In genomic region chr9:17907780-17908513, GRCh38 we compare ENCODE assay signal across 20 cellular contexts.
DNase-seq lines count a peak whose midpoint lies in the region; ATAC-seq and TF ChIP-seq lines count a peak whose summit lies in the region.
"Had no signal": no experiment of that assay in that cellular context is flagged by ENCODE, and none has a peak within 500 bp of the region (broad histone marks: within the 10 kb centered on the region; RNA-seq: fewer than 3 reads in every experiment).

No MANE protein-coding gene starts in this region.

- H3K36me3 Mint-ChIP-seq in endothelial cell (ENCODE audit: low read depth, unreplicated experiment): peaks cover 5% of the 10 kb centered on the region

- peaks cover 5% of the 10 kb centered on the region for H3K9me3 Mint-ChIP-seq in endothelial cell (ENCODE audit: unreplicated experiment)

- H3K9ac ChIP-seq in HUES6 (ENCODE audit: low read length): no peak overlapping the region
- H3K9ac ChIP-seq: BLaER1 treated with 17β-estradiol and CSF1 and Interleukin-3, amounts not matched to agents 10 nM and 100 nM had no signal

- peaks cover 14% of the 10 kb centered on the region for H3K27me3 Mint-ChIP-seq in endothelial cell (ENCODE audit: unreplicated experiment)

- H3K9me3 ChIP-seq in HUES6 (ENCODE audit: control insufficient read depth, insufficient read depth, low read depth, low read length): no peaks in the 10 kb centered on the region
- H3K9me3 ChIP-seq in mucosa of descending colon: no peaks in the 10 kb centered on the region
- H3K9me3 ChIP-seq: Caco-2, neutrophil had no signal

- H3K4me1 Mint-ChIP-seq in endothelial cell (ENCODE audit: unreplicated experiment): peaks cover 3% of the 10 kb centered on the region

- CTCF ChIA-PET in GM10248 (lab: Yijun Ruan, JAX): no interaction called here

- no peak for TF ChIP-seq CTCF in endothelial cell (IDR thresholded peaks at IDR 0.05; ENCODE audit: unreplicated experiment)
- TF ChIP-seq CTCF in mucosa of descending colon (IDR thresholded peaks at IDR 0.05): no peak
- TF ChIP-seq CTCF in GM10248 (IDR thresholded peaks at IDR 0.05; ENCODE audit: control extremely low read depth, extremely low read depth, low read depth, missing control alignments): no peak

- H3K4me1 ChIP-seq in HUES6 (ENCODE audit: control insufficient read depth, insufficient read depth, low read length) (peaks cover 4% of the 10 kb centered on the region), mucosa of descending colon (ENCODE audit: low read depth) (no peaks in the 10 kb centered on the region)
- H3K4me1 ChIP-seq: BLaER1 treated with 17β-estradiol and CSF1 and Interleukin-3, amounts not matched to agents 10 nM and 100 nM; Caco-2 had no signal

- H3K4me3 ChIP-seq in HUES6 (ENCODE audit: low read depth, low read length): peak overlapping the region; percentile 55; the same call in 1 of the 2 replicates
- peak overlapping the region; percentile 39 for H3K4me3 ChIP-seq in mucosa of descending colon
- H3K4me3 ChIP-seq: BLaER1 treated with 17β-estradiol and CSF1 and Interleukin-3, amounts not matched to agents 10 nM and 100 nM had no signal

- no peak for DNase-seq in endothelial cell (ENCODE audit: low spot score)
- DNase-seq in mucosa of descending colon: peak in 2 of 3 donors; percentile 29 to 56
- DNase-seq in sciatic nerve (ENCODE audit: low spot score): no peak
- no peak for DNase-seq in activated CD4-positive, alpha-beta T cell treated with anti-CD3 and anti-CD28 coated beads for 4 hours
- no peak for DNase-seq in GM10248 (ENCODE audit: extremely low spot score)
- no peak for DNase-seq in hepatic stellate cell (ENCODE audit: low spot score)
- DNase-seq: ACHN; activated CD8-positive, alpha-beta memory T cell treated with anti-CD3 and anti-CD28 coated beads for 24 hours; activated T-cell treated with anti-CD3 and anti-CD28 coated beads, Interleukin-2, amount 50 U/mL, for 24 hours; Caco-2; DMS79 treated with DMSO at 0.1 percent for 48 hours; GOT3; NCI-H1048; NCI-H187 treated with DMSO at 0.1 percent for 48 hours; NCI-H526 treated with DMSO at 0.1 percent for 48 hours; stimulated activated CD4-positive, alpha-beta T cell treated with anti-CD3 and anti-CD28 coated beads, Interleukin-2, amount 100 ng/mL, for 24 hours had no signal

- H3K27ac ChIP-seq in HUES6 (ENCODE audit: low read depth, low read length): no peak overlapping the region
- H3K27ac ChIP-seq: BLaER1 treated with 17β-estradiol and CSF1 and Interleukin-3, amounts not matched to agents 10 nM and 100 nM; neutrophil had no signal

- peaks cover 59% of the 10 kb centered on the region for H3K27me3 ChIP-seq in HUES6 (ENCODE audit: control insufficient read depth, insufficient read depth, low read length)
- H3K27me3 ChIP-seq: BLaER1 treated with 17β-estradiol and CSF1 and Interleukin-3, amounts not matched to agents 10 nM and 100 nM had no signal

- H3K4me3 Mint-ChIP-seq in endothelial cell (ENCODE audit: unreplicated experiment): peak overlapping the region; percentile 52
- H3K4me3 Mint-ChIP-seq: activated T-cell treated with anti-CD3 and anti-CD28 coated beads, Interleukin-2, amount 50 U/mL, for 24 hours had no signal

- intact Hi-C loops in mucosa of descending colon (cut with DNase I, micrococcal nuclease) (no loop called here), sciatic nerve (cut with DNase I) (no loop called here)

- peak; percentile 21 for ATAC-seq in mucosa of descending colon
- peak; percentile 43 for ATAC-seq in sciatic nerve
- ATAC-seq in HG02759 (IDR thresholded peaks at IDR 0.05; ENCODE audit: unreplicated experiment): no peak

- POLR2A ChIA-PET in GM10248 (lab: Yijun Ruan, JAX): no interaction called here

- H3K27ac Mint-ChIP-seq in endothelial cell (ENCODE audit: unreplicated experiment): no peak overlapping the region
- H3K27ac Mint-ChIP-seq: activated T-cell treated with anti-CD3 and anti-CD28 coated beads, Interleukin-2, amount 50 U/mL, for 24 hours had no signal

- H3K36me3 ChIP-seq in HUES6 (ENCODE audit: control insufficient read depth, insufficient read depth, low read length): no peaks in the 10 kb centered on the region
- H3K36me3 ChIP-seq in mucosa of descending colon (ENCODE audit: low read depth): no peaks in the 10 kb centered on the region
- H3K36me3 ChIP-seq: BLaER1 treated with 17β-estradiol and CSF1 and Interleukin-3, amounts not matched to agents 10 nM and 100 nM; neutrophil had no signal

Comparison
In these comparisons a context has a peak if more than half of its experiments do, and no peak if none do; other contexts are left out.
1. DNase-seq: peak in mucosa of descending colon (2 of 3); none in endothelial cell (single experiment), sciatic nerve (single experiment), activated CD4-positive, alpha-beta T cell treated with anti-CD3 and anti-CD28 coated beads for 4 hours (0 of 2), GM10248 (single experiment) and hepatic stellate cell (single experiment).